In the genomic region with DNA sequence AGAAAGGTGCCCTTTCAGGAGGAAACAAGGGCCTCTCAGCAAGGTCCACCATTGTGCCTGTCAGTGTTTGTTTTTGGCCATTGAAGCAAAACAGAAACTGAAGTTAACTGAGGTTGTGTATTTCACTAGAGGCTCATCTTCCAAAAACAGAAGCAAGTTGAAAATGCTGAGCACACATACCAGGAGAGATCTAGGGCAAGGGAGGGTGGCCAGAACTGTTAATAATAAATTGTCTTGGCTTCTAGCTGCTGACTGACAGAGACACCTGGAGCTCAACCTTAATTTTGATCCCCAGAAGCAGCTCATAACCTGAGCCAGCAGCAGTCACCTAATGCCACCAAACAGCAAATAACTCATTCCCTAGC, we compare ENCODE assay signal across 13 cellular contexts.
DNase-seq lines count a peak whose midpoint lies in the region; ATAC-seq lines count a peak whose summit lies in the region.
"Had no signal": no experiment of that assay in that cellular context is flagged by ENCODE, and none has a peak within 500 bp of the region (broad histone marks: within the 10 kb centered on the region; RNA-seq: fewer than 3 reads in every experiment).

No MANE protein-coding gene starts in this region.

- H3K27ac ChIP-seq in layer of hippocampus (ENCODE audit: low read depth, low read length) = peak overlapping the region; percentile 30
- H3K27ac ChIP-seq in caudate nucleus (ENCODE audit: low read depth, low read length) = no peak overlapping the region

- H3K36me3 Mint-ChIP-seq in stimulated activated naive CD8-positive, alpha-beta T cell treated with anti-CD3 and anti-CD28 coated beads, Interleukin-15, Interleukin-2, amounts not matched to agents 100 ng/mL and 50 ng/mL, for 24 hours (ENCODE audit: low read depth) = peaks cover 22% of the 10 kb centered on the region
- peaks cover 19% of the 10 kb centered on the region for H3K36me3 Mint-ChIP-seq in T-helper 1 cell treated with Interleukin-12 subunit alpha and Interleukin-12 subunit beta and Interleukin-4 antibody, amounts not matched to agents 30 μg/mL and 1 μg/mL, for 36 hours (ENCODE audit: low read depth)

- peaks cover 50% of the 10 kb centered on the region for H3K4me1 Mint-ChIP-seq in stimulated activated naive CD8-positive, alpha-beta T cell treated with anti-CD3 and anti-CD28 coated beads, Interleukin-15, Interleukin-2, amounts not matched to agents 100 ng/mL and 50 ng/mL, for 24 hours (ENCODE audit: low read depth)
- H3K4me1 Mint-ChIP-seq in T-helper 1 cell treated with Interleukin-12 subunit alpha and Interleukin-12 subunit beta and Interleukin-4 antibody, amounts not matched to agents 30 μg/mL and 1 μg/mL, for 36 hours (ENCODE audit: low read depth) = peaks cover 42% of the 10 kb centered on the region

- no peak for DNase-seq in stimulated activated naive CD8-positive, alpha-beta T cell treated with anti-CD3 and anti-CD28 coated beads, Interleukin-15, Interleukin-2, amounts not matched to agents 100 U/mL and 50 U/mL, for 24 hours
- DNase-seq in caudate nucleus (lab: John Stamatoyannopoulos, UW) (no peak), activated gamma-delta T cell treated with Interleukin-2 at 50 U/mL for 16 hours (no peak), DMS53 treated with DMSO at 0.1 percent for 48 hours (lab: John Stamatoyannopoulos, UW; ENCODE audit: unreplicated experiment) (no peak), GDM1 (lab: John Stamatoyannopoulos, UW) (no peak)
- DNase-seq: AML-193, midbrain, NCI-H187, SHP77 treated with DMSO at 0.1 percent for 48 hours, substantia nigra had no signal

- H3K4me3 Mint-ChIP-seq in stimulated activated naive CD8-positive, alpha-beta T cell treated with anti-CD3 and anti-CD28 coated beads, Interleukin-15, Interleukin-2, amounts not matched to agents 100 ng/mL and 50 ng/mL, for 24 hours = peak overlapping the region; percentile 27
- H3K4me3 Mint-ChIP-seq in T-helper 1 cell treated with Interleukin-12 subunit alpha and Interleukin-12 subunit beta and Interleukin-4 antibody, amounts not matched to agents 30 μg/mL and 1 μg/mL, for 36 hours = peak overlapping the region; percentile 67

- no peak for ATAC-seq in stimulated activated naive CD8-positive, alpha-beta T cell treated with anti-CD3 and anti-CD28 coated beads, Interleukin-15, Interleukin-2, amounts not matched to agents 100 U/mL and 50 U/mL, for 24 hours

- no peaks in the 10 kb centered on the region for H3K27me3 ChIP-seq in layer of hippocampus (ENCODE audit: control insufficient read depth, insufficient read depth, low read length)

- no peaks in the 10 kb centered on the region for H3K27me3 Mint-ChIP-seq in stimulated activated naive CD8-positive, alpha-beta T cell treated with anti-CD3 and anti-CD28 coated beads, Interleukin-15, Interleukin-2, amounts not matched to agents 100 ng/mL and 50 ng/mL, for 24 hours
- no peaks in the 10 kb centered on the region for H3K27me3 Mint-ChIP-seq in T-helper 1 cell treated with Interleukin-12 subunit alpha and Interleukin-12 subunit beta and Interleukin-4 antibody, amounts not matched to agents 30 μg/mL and 1 μg/mL, for 36 hours (ENCODE audit: low read depth)

- H3K9me3 Mint-ChIP-seq in stimulated activated naive CD8-positive, alpha-beta T cell treated with anti-CD3 and anti-CD28 coated beads, Interleukin-15, Interleukin-2, amounts not matched to agents 100 ng/mL and 50 ng/mL, for 24 hours = no peaks in the 10 kb centered on the region
- H3K9me3 Mint-ChIP-seq in T-helper 1 cell treated with Interleukin-12 subunit alpha and Interleukin-12 subunit beta and Interleukin-4 antibody, amounts not matched to agents 30 μg/mL and 1 μg/mL, for 36 hours = no peaks in the 10 kb centered on the region

- peak overlapping the region; percentile 78 for H3K27ac Mint-ChIP-seq in stimulated activated naive CD8-positive, alpha-beta T cell treated with anti-CD3 and anti-CD28 coated beads, Interleukin-15, Interleukin-2, amounts not matched to agents 100 ng/mL and 50 ng/mL, for 24 hours
- peak overlapping the region; percentile 93 for H3K27ac Mint-ChIP-seq in T-helper 1 cell treated with Interleukin-12 subunit alpha and Interleukin-12 subunit beta and Interleukin-4 antibody, amounts not matched to agents 30 μg/mL and 1 μg/mL, for 36 hours
